8 cellular contexts compared by ENCODE assay signal in the genomic region with DNA sequence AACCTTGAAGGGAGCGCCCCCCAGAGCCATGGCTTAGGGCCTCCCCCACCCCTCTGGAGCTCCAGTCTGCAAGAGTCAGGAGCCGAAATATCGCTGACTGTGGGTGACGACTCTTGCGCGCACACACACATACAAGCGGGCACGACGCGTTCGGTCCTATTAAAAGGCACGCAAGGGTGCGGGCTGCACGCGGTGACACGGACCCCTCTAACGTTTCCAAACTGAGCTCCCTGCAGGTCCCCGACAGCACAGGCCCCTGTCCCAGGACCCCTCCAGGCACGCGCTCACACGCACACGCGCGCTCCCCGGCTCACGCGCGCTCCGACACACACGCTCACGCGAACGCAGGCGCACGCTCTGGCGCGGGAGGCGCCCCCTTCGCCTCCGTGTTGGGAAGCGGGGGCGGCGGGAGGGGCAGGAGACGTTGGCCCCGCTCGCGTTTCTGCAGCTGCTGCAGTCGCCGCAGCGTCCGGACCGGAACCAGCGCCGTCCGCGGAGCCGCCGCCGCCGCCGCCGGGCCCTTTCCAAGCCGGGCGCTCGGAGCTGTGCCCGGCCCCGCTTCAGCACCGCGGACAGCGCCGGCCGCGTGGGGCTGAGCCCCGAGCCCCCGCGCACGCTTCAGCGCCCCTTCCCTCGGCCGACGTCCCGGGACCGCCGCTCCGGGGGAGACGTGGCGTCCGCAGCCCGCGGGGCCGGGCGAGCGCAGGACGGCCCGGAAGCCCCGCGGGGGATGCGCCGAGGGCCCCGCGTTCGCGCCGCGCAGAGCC. TPM values are rescaled to one million over a fixed set of nuclear protein-coding genes. Genes with fewer than 3 reads are reported as not detected.
DNase-seq lines count a peak whose midpoint lies in the region; TF ChIP-seq lines count a peak whose summit lies in the region.

GRIN1 (plus strand) TSS at position 454 of the 767 bp plus-strand sequence. CDS start 333 bp downstream, outside the sequence.

- POLR2A ChIA-PET in HEK293T (lab: Yijun Ruan, JAX): interaction anchor here (0.6 to 5.4 kb wide), 6 partner anchors 9 to 102 kb away, joined by 3 to 37 read pairs (median 4); partner anchors contain the start of gene TUBB4B

- H3K4me2 ChIP-seq in mesenchymal stem cell (ENCODE audit: low read length, poor library complexity, severe bottlenecking): no peak within 1 kb of the TSS

- no peak within 1 kb of the TSS for H3K23ac ChIP-seq in mesenchymal stem cell (ENCODE audit: low read length in 2 of 2)

- CTCF ChIA-PET in HEK293T (lab: Yijun Ruan, JAX): interaction anchor here (1.8 kb wide), 1 partner anchor 12 kb away, joined by 7 read pairs; no protein-coding TSS in a partner anchor

- TF ChIP-seq CTCF in Peyer's patch (IDR thresholded peaks at IDR 0.05): no peak

- no peaks in the 10 kb centered on the region for H3K4me1 ChIP-seq in HUES64 (ENCODE audit: insufficient read depth, low read length)
- H3K4me1 ChIP-seq in mesenchymal stem cell (ENCODE audit: control insufficient read depth, insufficient read depth, low read depth, low read length): peaks cover 6% of the 10 kb centered on the region
- peaks cover 0 to 8% (median 3%) of the 10 kb centered on the region in 4 donors for H3K4me1 ChIP-seq in Peyer's patch

- H2BK5ac ChIP-seq in mesenchymal stem cell (ENCODE audit: low read depth, low read length, poor library complexity, severe bottlenecking): no peak within 1 kb of the TSS

- no peak within 1 kb of the TSS for H2BK120ac ChIP-seq in mesenchymal stem cell (ENCODE audit: low read depth, low read length)

- H2BK12ac ChIP-seq in mesenchymal stem cell (ENCODE audit: low read length in 2 of 2): no peak within 1 kb of the TSS

- H3K9ac ChIP-seq in HUES64 (ENCODE audit: low read depth, low read length) (no peak within 1 kb of the TSS), mesenchymal stem cell (ENCODE audit: low read length) (no peak within 1 kb of the TSS)

- H2BK15ac ChIP-seq in mesenchymal stem cell (ENCODE audit: low read depth, poor library complexity, severe bottlenecking): no peak within 1 kb of the TSS

- no peak within 1 kb of the TSS for H4K8ac ChIP-seq in mesenchymal stem cell (ENCODE audit: low read length)

- H3K4ac ChIP-seq in mesenchymal stem cell (ENCODE audit: low read depth in 1 of 2, low read length in 2 of 2): no peak within 1 kb of the TSS

- H3K27me3 ChIP-seq in HUES64 (ENCODE audit: insufficient read depth, low read length) (peaks cover 87% of the 10 kb centered on the region), mesenchymal stem cell (ENCODE audit: control insufficient read depth in 1 of 2, insufficient read depth in 1 of 2, low read length in 2 of 2) (peaks cover 71 to 79% of the 10 kb centered on the region in 2 experiments), Peyer's patch (peaks cover 0 to 24% of the 10 kb centered on the region in 2 donors)

- DNase-seq in AG20443 (ENCODE audit: low spot score) (peak; percentile 80), mesenchymal stem cell (peak; percentile 28), RPMI8226 (no peak), HEK293T (ENCODE audit: extremely low spot score) (no peak), NCI-H526 (lab: John Stamatoyannopoulos, UW) (no peak), Peyer's patch (no peak)

- no peak for TF ChIP-seq POLR2A in Peyer's patch (IDR thresholded peaks at IDR 0.05)

- H3K79me1 ChIP-seq in mesenchymal stem cell (replicated peaks; ENCODE audit: low read length, poor library complexity, severe bottlenecking): no peaks in the 10 kb centered on the region

- no peaks in the 10 kb centered on the region for H3K36me3 ChIP-seq in HUES64 (ENCODE audit: insufficient read depth, low read length)
- H3K36me3 ChIP-seq in mesenchymal stem cell (ENCODE audit: control insufficient read depth in 1 of 2, insufficient read depth in 2 of 2, low read depth in 1 of 2, low read length in 2 of 2): peaks cover 0 to 8% of the 10 kb centered on the region in 2 experiments
- no peaks in the 10 kb centered on the region for H3K36me3 ChIP-seq in Peyer's patch

- H3K14ac ChIP-seq in mesenchymal stem cell (ENCODE audit: low read length in 2 of 2): no peak within 1 kb of the TSS

- no peak within 1 kb of the TSS for H2AK5ac ChIP-seq in mesenchymal stem cell (ENCODE audit: low read length, severe bottlenecking)

- no peak within 1 kb of the TSS for H3K18ac ChIP-seq in mesenchymal stem cell (ENCODE audit: low read depth in 1 of 2, low read length in 2 of 2)

- H3K4me3 ChIP-seq in HUES64 (ENCODE audit: low read length) (peak within 1 kb of the TSS; percentile 28; the same call in 1 of the 2 replicates), mesenchymal stem cell (ENCODE audit: insufficient read depth in 1 of 2, low read depth in 1 of 2, low read length in 2 of 2) (peak within 1 kb of the TSS in 1 of 2 experiments; percentile 28), Peyer's patch (no peak within 1 kb of the TSS)

- H3K9me3 ChIP-seq in HUES64 (ENCODE audit: insufficient read depth, low read depth, low read length) (no peaks in the 10 kb centered on the region), mesenchymal stem cell (ENCODE audit: control insufficient read depth, low read length) (no peaks in the 10 kb centered on the region), Peyer's patch (no peaks in the 10 kb centered on the region)

- no peak within 1 kb of the TSS for H4K91ac ChIP-seq in mesenchymal stem cell (ENCODE audit: low read length)

- H2AFZ ChIP-seq in mesenchymal stem cell (ENCODE audit: low read depth, low read length): no peak within 1 kb of the TSS

- WGBS in HUES64: 11% methylated on average over 105 of the region's 105 CpGs
- 27% methylated on average over 50 of the region's 105 CpGs for WGBS in mesenchymal stem cell

- H3K27ac ChIP-seq in HUES64 (ENCODE audit: low read depth, low read length) (no peak within 1 kb of the TSS), cingulate gyrus (ENCODE audit: low read depth, low read length) (peak within 1 kb of the TSS; percentile 76), mesenchymal stem cell (ENCODE audit: low read length, poor library complexity, severe bottlenecking) (no peak within 1 kb of the TSS), Peyer's patch (no peak within 1 kb of the TSS)

TF ChIP-seq in HEK293T, 16 proteins besides CTCF, POLR2A, EP300 and RAD21:
- no peak for TF ChIP-seq SP1 (IDR thresholded peaks at IDR 0.05)
- TF ChIP-seq ZNF384 (IDR thresholded peaks at IDR 0.05): no peak
- no peak for TF ChIP-seq L3MBTL2 (conservative IDR thresholded peaks at IDR 0.05)
- no peak for TF ChIP-seq ELF4 (IDR thresholded peaks at IDR 0.05)
- TF ChIP-seq BHLHE40 (IDR thresholded peaks at IDR 0.05; ENCODE audit: borderline replicate concordance): no peak
- no peak for TF ChIP-seq TARDBP (IDR thresholded peaks at IDR 0.05)
- no peak for TF ChIP-seq NFRKB (IDR thresholded peaks at IDR 0.05)
- TF ChIP-seq HDGF (IDR thresholded peaks at IDR 0.05; ENCODE audit: borderline replicate concordance): no peak
- no peak for TF ChIP-seq FOXA1 (IDR thresholded peaks at IDR 0.05)
- TF ChIP-seq, protein P1, sequence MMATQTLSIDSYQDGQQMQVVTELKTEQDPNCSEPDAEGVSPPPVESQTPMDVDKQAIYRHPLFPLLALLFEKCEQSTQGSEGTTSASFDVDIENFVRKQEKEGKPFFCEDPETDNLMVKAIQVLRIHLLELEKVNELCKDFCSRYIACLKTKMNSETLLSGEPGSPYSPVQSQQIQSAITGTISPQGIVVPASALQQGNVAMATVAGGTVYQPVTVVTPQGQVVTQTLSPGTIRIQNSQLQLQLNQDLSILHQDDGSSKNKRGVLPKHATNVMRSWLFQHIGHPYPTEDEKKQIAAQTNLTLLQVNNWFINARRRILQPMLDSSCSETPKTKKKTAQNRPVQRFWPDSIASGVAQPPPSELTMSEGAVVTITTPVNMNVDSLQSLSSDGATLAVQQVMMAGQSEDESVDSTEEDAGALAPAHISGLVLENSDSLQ (IDR thresholded peaks at IDR 0.05): no peak
- TF ChIP-seq FOXM1 (IDR thresholded peaks at IDR 0.05; ENCODE audit: borderline replicate concordance): no peak
- TF ChIP-seq ARNT (IDR thresholded peaks at IDR 0.05): no peak
- no peak for TF ChIP-seq SUZ12 (IDR thresholded peaks at IDR 0.05)
- no peak for TF ChIP-seq LEF1 (IDR thresholded peaks at IDR 0.05; ENCODE audit: borderline replicate concordance)
- TF ChIP-seq FOXK2 (IDR thresholded peaks at IDR 0.05): no peak
- no peak for TF ChIP-seq CTBP1 (IDR thresholded peaks at IDR 0.05; ENCODE audit: borderline replicate concordance)

RNA-seq across cellular contexts. Expression of gene GRIN1, which starts in this region (rescaled TPM):
- 0.55 TPM for polyA plus RNA-seq in HUES64 (2013, experiment 1 of 2)
- polyA plus RNA-seq in HUES64 (2013, experiment 2 of 2): 0.51 TPM
- polyA plus RNA-seq in mesenchymal stem cell (2013, experiment 1 of 2): 0.07 TPM
- polyA plus RNA-seq in mesenchymal stem cell (2013, experiment 2 of 2): 0.01 TPM
- not detected for total RNA-seq in Peyer's patch

Comparison
In these comparisons a context has a peak if more than half of its experiments do, and no peak if none do; other contexts are left out.
1. DNase-seq: peak in AG20443 (single experiment) and mesenchymal stem cell (single experiment); none in RPMI8226 (single experiment), HEK293T (single experiment), NCI-H526 (0 of 2) and Peyer's patch (0 of 3).